ENCODE assay signal across 22 cellular contexts in the genomic region with DNA sequence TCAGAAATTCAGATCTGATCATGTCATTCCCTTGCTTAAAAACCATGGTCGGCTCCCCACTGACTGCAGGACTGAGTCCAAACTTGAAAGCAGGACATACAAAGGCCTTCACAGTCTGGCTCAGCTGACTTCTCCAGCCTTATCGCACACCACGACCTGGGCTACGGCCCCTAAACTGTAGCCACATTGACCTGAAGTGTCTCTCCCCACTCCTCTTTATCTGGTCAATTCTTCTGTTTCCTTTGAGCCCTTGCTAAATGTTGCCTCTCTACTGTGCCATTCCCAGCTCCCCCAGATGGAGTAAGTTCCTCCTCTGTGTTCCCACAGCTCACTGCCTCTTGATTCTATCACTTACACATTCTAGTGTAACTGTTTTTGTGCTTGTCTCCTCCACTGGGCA.
"Had no signal": no experiment of that assay in that cellular context is flagged by ENCODE, and none has a peak within 500 bp of the region (broad histone marks: within the 10 kb centered on the region; RNA-seq: fewer than 3 reads in every experiment).

No MANE protein-coding gene starts in this region.

- H3K4me1 ChIP-seq: colonic mucosa, gastroesophageal sphincter, spleen, suprapubic skin, tibial nerve had no signal

- H3K36me3 ChIP-seq: cardiac muscle cell, colonic mucosa, gastroesophageal sphincter, neutrophil, spleen, suprapubic skin, tibial nerve had no signal

- DNase-seq: activated CD4-positive, alpha-beta T cell treated with anti-CD3 and anti-CD28 coated beads for 4 hours; activated CD4-positive, alpha-beta T cell treated with anti-CD3 and anti-CD28 coated beads, Interleukin-2, amount 50 U/mL, for 4 hours; activated CD8-positive, alpha-beta memory T cell treated with anti-CD3 and anti-CD28 coated beads, Interleukin-2, amount 50 U/mL, for 4 hours; activated gamma-delta T cell treated with Interleukin-2 at 50 U/mL for 16 hours; activated naive CD4-positive, alpha-beta T cell treated with anti-CD3 and anti-CD28 coated beads, Interleukin-2, amount 50 U/mL, for 16 hours; activated T-cell treated with anti-CD3 and anti-CD28 coated beads, Interleukin-2, amount 50 U/mL, for 24 hours; cerebellar nuclear complex; colonic mucosa; effector CD8-positive, alpha-beta T cell; kidney; left colon; midbrain; naive thymus-derived CD4-positive, alpha-beta T cell; spleen; stimulated activated naive CD4-positive, alpha-beta T cell; T-helper 17 cell; T1000 had no signal

- H3K27me3 ChIP-seq: cardiac muscle cell, colonic mucosa, gastroesophageal sphincter, neutrophil, spleen, suprapubic skin had no signal

- H3K9me3 ChIP-seq: colonic mucosa, gastroesophageal sphincter, neutrophil, spleen, suprapubic skin, tibial nerve had no signal

- H3K4me3 ChIP-seq: cardiac muscle cell, colonic mucosa, gastroesophageal sphincter, spleen, suprapubic skin, tibial nerve had no signal

- H3K27ac ChIP-seq: cardiac muscle cell, colonic mucosa, gastroesophageal sphincter, neutrophil, spleen, suprapubic skin, tibial nerve had no signal
